9 cellular contexts compared by ENCODE assay signal in genomic region chr5:14873093-14873492, GRCh38. TPM values are rescaled to one million over a fixed set of nuclear protein-coding genes. Genes with fewer than 3 reads are reported as not detected.
A peak's percentile ranks its signal among the peaks of the same experiment; 100 is the strongest.
DNase-seq lines count a peak whose midpoint lies in the region; ATAC-seq and TF ChIP-seq lines count a peak whose summit lies in the region.
"Had no signal": no experiment of that assay in that cellular context is flagged by ENCODE, and none has a peak within 500 bp of the region (broad histone marks: within the 10 kb centered on the region; RNA-seq: fewer than 3 reads in every experiment).

No MANE protein-coding gene starts in this region.

- no peaks in the 10 kb centered on the region for H3K9me3 ChIP-seq in CD4-positive, CD25-positive, alpha-beta regulatory T cell (ENCODE audit: control insufficient read depth in 2 of 2, low read length in 2 of 2)
- H3K9me3 ChIP-seq in HUES64 (ENCODE audit: insufficient read depth, low read depth, low read length), result no peaks in the 10 kb centered on the region
- no peaks in the 10 kb centered on the region for H3K9me3 ChIP-seq in endodermal cell (ENCODE audit: control insufficient read depth, low read length)
- no peaks in the 10 kb centered on the region for H3K9me3 ChIP-seq in parathyroid adenoma (ENCODE audit: control insufficient read depth, low read length)

- H3K79me2 ChIP-seq in parathyroid adenoma, result peaks cover 6% of the 10 kb centered on the region

- no peaks in the 10 kb centered on the region for H3K36me3 ChIP-seq in CD4-positive, CD25-positive, alpha-beta regulatory T cell (ENCODE audit: control insufficient read depth, insufficient read depth, low read length)
- H3K36me3 ChIP-seq in HUES64 (ENCODE audit: insufficient read depth, low read length) (no peaks in the 10 kb centered on the region), endodermal cell (ENCODE audit: control insufficient read depth, insufficient read depth, low read length) (no peaks in the 10 kb centered on the region), parathyroid adenoma (ENCODE audit: control insufficient read depth, insufficient read depth, low read length) (no peaks in the 10 kb centered on the region)

- H3K9me3 Mint-ChIP-seq in CD4-positive, CD25-positive, alpha-beta regulatory T cell, result no peaks in the 10 kb centered on the region
- no peaks in the 10 kb centered on the region for H3K9me3 Mint-ChIP-seq in endodermal cell

- H3K4me3 ChIP-seq in CD4-positive, CD25-positive, alpha-beta regulatory T cell (ENCODE audit: low read depth, low read length), result peak overlapping the region; percentile 81
- H3K4me3 ChIP-seq in HUES64 (ENCODE audit: low read length) (peak overlapping the region; percentile 65), endodermal cell (ENCODE audit: low read length) (peak overlapping the region; percentile 81), parathyroid adenoma (ENCODE audit: low read depth, low read length) (peak overlapping the region; percentile 57)

- peak in 1 of 3 donors; percentile 23 for DNase-seq in CD4-positive, CD25-positive, alpha-beta regulatory T cell
- DNase-seq in endodermal cell (peak; percentile 69), putamen (ENCODE audit: low spot score) (no peak), cerebellar cortex (ENCODE audit: low spot score) (no peak), NCI-H2171 treated with DMSO at 0.1 percent for 48 hours (lab: John Stamatoyannopoulos, UW) (no peak)
- DNase-seq: NCI-H1048 had no signal

- ATAC-seq in CD4-positive, CD25-positive, alpha-beta regulatory T cell (ENCODE audit: low read depth in 2 of 2), result no peak
- no peak for ATAC-seq in GM19035 (IDR thresholded peaks at IDR 0.05; ENCODE audit: unreplicated experiment)

- H3K4me2 ChIP-seq in parathyroid adenoma (ENCODE audit: low read length), result no peak overlapping the region

- peak overlapping the region; percentile 43 to 93 (median 90) for H3K4me3 Mint-ChIP-seq in CD4-positive, CD25-positive, alpha-beta regulatory T cell
- peak overlapping the region; percentile 71 for H3K4me3 Mint-ChIP-seq in endodermal cell

- no peaks in the 10 kb centered on the region for H3K36me3 Mint-ChIP-seq in CD4-positive, CD25-positive, alpha-beta regulatory T cell
- H3K36me3 Mint-ChIP-seq in endodermal cell (ENCODE audit: low read depth), result no peaks in the 10 kb centered on the region

- no peak overlapping the region for H3K9ac ChIP-seq in HUES64 (ENCODE audit: low read depth, low read length)
- H3K9ac ChIP-seq in endodermal cell (ENCODE audit: extremely low read depth, low read length, poor library complexity, severe bottlenecking), result no peak overlapping the region
- H3K9ac ChIP-seq in parathyroid adenoma, result no peak overlapping the region

- H3K27ac Mint-ChIP-seq in CD4-positive, CD25-positive, alpha-beta regulatory T cell, result peak overlapping the region in 2 of 3 donors; percentile 67 to 94
- H3K27ac Mint-ChIP-seq in endodermal cell, result no peak overlapping the region

- peak overlapping the region; percentile 76 for H3K27ac ChIP-seq in CD4-positive, CD25-positive, alpha-beta regulatory T cell (ENCODE audit: insufficient read depth, low read length, poor library complexity, severe bottlenecking)
- H3K27ac ChIP-seq in HUES64 (ENCODE audit: low read depth, low read length) (no peak overlapping the region), endodermal cell (ENCODE audit: low read depth, low read length) (no peak overlapping the region), parathyroid adenoma (no peak overlapping the region)

- peaks cover 2% of the 10 kb centered on the region for H3K27me3 ChIP-seq in CD4-positive, CD25-positive, alpha-beta regulatory T cell (ENCODE audit: control insufficient read depth, insufficient read depth, low read length)
- peaks cover 53% of the 10 kb centered on the region for H3K27me3 ChIP-seq in HUES64 (ENCODE audit: insufficient read depth, low read length)
- H3K27me3 ChIP-seq in endodermal cell (ENCODE audit: control insufficient read depth, insufficient read depth, low read length, poor library complexity, severe bottlenecking), result peaks cover 24% of the 10 kb centered on the region
- no peaks in the 10 kb centered on the region for H3K27me3 ChIP-seq in parathyroid adenoma (ENCODE audit: control insufficient read depth, insufficient read depth, low read length)

- H3K27me3 Mint-ChIP-seq in CD4-positive, CD25-positive, alpha-beta regulatory T cell, result peaks cover 13% of the 10 kb centered on the region
- peaks cover 33% of the 10 kb centered on the region for H3K27me3 Mint-ChIP-seq in endodermal cell (ENCODE audit: insufficient read depth)

- peaks cover 32% of the 10 kb centered on the region for H3K4me1 ChIP-seq in CD4-positive, CD25-positive, alpha-beta regulatory T cell (ENCODE audit: control insufficient read depth, insufficient read depth, low read length, poor library complexity, severe bottlenecking)
- peaks cover 7% of the 10 kb centered on the region; the same call in 1 of the 2 replicates for H3K4me1 ChIP-seq in HUES64 (ENCODE audit: insufficient read depth, low read length)
- H3K4me1 ChIP-seq in endodermal cell (ENCODE audit: control insufficient read depth, insufficient read depth, low read length), result no peaks in the 10 kb centered on the region
- no peaks in the 10 kb centered on the region for H3K4me1 ChIP-seq in parathyroid adenoma

- H2AFZ ChIP-seq in parathyroid adenoma, result no peak overlapping the region

- 71% methylated on average over 7 of the region's 9 CpGs for WGBS in HUES64
- 77 to 80% methylated on average over 5 to 9 of the region's 9 CpGs for WGBS in endodermal cell (ENCODE audit: insufficient coverage in 1 of 2, insufficient read length in 1 of 2), 2 experiments

- H3K4me1 Mint-ChIP-seq in CD4-positive, CD25-positive, alpha-beta regulatory T cell, result peaks cover 17 to 41% (median 26%) of the 10 kb centered on the region in 4 donors
- H3K4me1 Mint-ChIP-seq in endodermal cell, result peaks cover 12% of the 10 kb centered on the region

- TF ChIP-seq CTCF in endodermal cell (conservative IDR thresholded peaks at IDR 0.05) (no peak), parathyroid adenoma (IDR thresholded peaks at IDR 0.05) (no peak)

RNA-seq across cellular contexts. Expression of gene ANKH, which starts 1.5 kb away (rescaled TPM):
- 177 TPM for total RNA-seq in CD4-positive, CD25-positive, alpha-beta regulatory T cell
- polyA plus RNA-seq in CD4-positive, CD25-positive, alpha-beta regulatory T cell, result 10 to 100 TPM; 56.6 to 63.5 (median 63.0) TPM
- polyA plus RNA-seq in HUES64 (2013, experiment 1 of 2), result 5.2 TPM
- polyA plus RNA-seq in HUES64 (2013, experiment 2 of 2), result 6.6 TPM
- total RNA-seq in endodermal cell, result 10 to 100 TPM; 26.5 to 43.4 TPM
- 7.7 TPM for polyA plus RNA-seq in endodermal cell (2013, experiment 1 of 2)
- 6.6 TPM for polyA plus RNA-seq in endodermal cell (2013, experiment 2 of 2)
